8 cellular contexts compared by ENCODE assay signal in genomic region chr11:47426062-47426956, GRCh38. TPM values are rescaled to one million over a fixed set of nuclear protein-coding genes. Genes with fewer than 3 reads are reported as not detected.
DNase-seq lines count a peak whose midpoint lies in the region; ATAC-seq, FAIRE-seq and TF ChIP-seq lines count a peak whose summit lies in the region.

Gene PSMC3, minus strand, starts transcription at chr11:47426439. Its CDS starts 160 bp downstream, at chr11:47426279.

- H4K20me1 ChIP-seq in OCI-LY7 (ENCODE audit: insufficient read depth, low read length), result no peaks in the 10 kb centered on the region

- peaks cover 17% of the 10 kb centered on the region for H3K4me1 ChIP-seq in OCI-LY7 (ENCODE audit: insufficient read depth, low read length, poor library complexity, severe bottlenecking)

- CTCF ChIA-PET in OCI-LY7 (lab: Charles Lee; ENCODE audit: unreplicated experiment), result interaction anchor here (0.5 to 0.6 kb wide), 2 partner anchors 28 to 154 kb away, joined by 4 read pairs; no protein-coding TSS in a partner anchor

- TF ChIP-seq CTCF in D721Med (IDR thresholded peaks at IDR 0.05; ENCODE audit: insufficient read depth, missing control alignments), result no peak
- TF ChIP-seq CTCF in OCI-LY7 (conservative IDR thresholded peaks at IDR 0.05; ENCODE audit: low read length), result no peak
- no peak for TF ChIP-seq CTCF in endothelial cell (IDR thresholded peaks at IDR 0.05; ENCODE audit: unreplicated experiment)

- H3K9me3 Mint-ChIP-seq in endothelial cell (ENCODE audit: unreplicated experiment), result no peaks in the 10 kb centered on the region

- peak; percentile 82 for ATAC-seq in GM21526 (IDR thresholded peaks at IDR 0.05; ENCODE audit: low FRiP score, unreplicated experiment)

- H2AFZ ChIP-seq in OCI-LY7 (ENCODE audit: low read length), result peak within 1 kb of the TSS; percentile 93

- intact Hi-C loops in OCI-LY7 (cut with micrococcal nuclease; ENCODE audit: unreplicated experiment), result loop anchor here (1.0 kb wide), 1 partner anchor 157 kb away; no protein-coding TSS in a partner anchor

- peaks cover 42% of the 10 kb centered on the region for H3K36me3 ChIP-seq in OCI-LY7 (ENCODE audit: insufficient read depth, low read length)

- H3K79me2 ChIP-seq in OCI-LY7 (ENCODE audit: insufficient read depth, low read depth, low read length), result peaks cover 19% of the 10 kb centered on the region

- H3K4me3 ChIP-seq in OCI-LY7 (ENCODE audit: low read depth, low read length, poor library complexity, severe bottlenecking), result peak within 1 kb of the TSS; percentile 88

- no peaks in the 10 kb centered on the region for H3K9me2 ChIP-seq in OCI-LY7 (ENCODE audit: insufficient read depth, low read length)

- DNase-seq in D721Med (ENCODE audit: insufficient read length, low spot score), result peak; percentile 87
- DNase-seq in HuH-7.5 (ENCODE audit: low spot score), result peak; percentile 85
- DNase-seq in OCI-LY7 (ENCODE audit: low spot score), result peak; percentile 99
- DNase-seq in activated T-cell treated with anti-CD3 and anti-CD28 coated beads for 1 hour (ENCODE audit: low read depth), result peak; percentile 99
- DNase-seq in endothelial cell (ENCODE audit: low spot score), result peak; percentile 99
- peak; percentile 96 for DNase-seq in middle frontal gyrus (ENCODE audit: extremely low spot score, low spot score)
- peak; percentile 99 to 100 for DNase-seq in stimulated activated CD8-positive, alpha-beta memory T cell treated with anti-CD3 and anti-CD28 coated beads, Interleukin-2, amount 100 ng/mL, for 48 hours (ENCODE audit: low read depth in 2 of 2)

- POLR2A ChIA-PET in OCI-LY7 (lab: Charles Lee), result interaction anchor here (0.6 to 1.2 kb wide), 5 partner anchors 9 to 498 kb away, joined by 3 to 6 read pairs (median 3); partner anchors contain the start of gene SLC39A13

- H3K27me3 Mint-ChIP-seq in endothelial cell (ENCODE audit: unreplicated experiment), result peaks cover 7% of the 10 kb centered on the region

- FAIRE-seq in D721Med (lab: Jason Lieb, UNC), result no peak

- H3K9me3 ChIP-seq in OCI-LY7 (ENCODE audit: low read length), result no peaks in the 10 kb centered on the region

- no TSS peak for BruUV-seq in OCI-LY7 (replicated peaks; lab: Mats Ljungman, UMichigan)

- peak within 1 kb of the TSS; percentile 99 for H3K4me3 Mint-ChIP-seq in endothelial cell (ENCODE audit: unreplicated experiment)

- peaks cover 25% of the 10 kb centered on the region for H3K36me3 Mint-ChIP-seq in endothelial cell (ENCODE audit: low read depth, unreplicated experiment)

- peaks cover 24% of the 10 kb centered on the region for H3K4me1 Mint-ChIP-seq in endothelial cell (ENCODE audit: unreplicated experiment)

- H3K27ac Mint-ChIP-seq in endothelial cell (ENCODE audit: unreplicated experiment), result peak within 1 kb of the TSS; percentile 98

- H3K27ac ChIP-seq in OCI-LY7 (ENCODE audit: low read depth, low read length, poor library complexity, severe bottlenecking), result peak within 1 kb of the TSS; percentile 47

- H3K4me2 ChIP-seq in OCI-LY7 (ENCODE audit: low read length), result peak within 1 kb of the TSS; percentile 100

RNA-seq across cellular contexts. Expression of gene PSMC3, which starts in this region (rescaled TPM):
- total RNA-seq in OCI-LY7 (2014; rRNA removed; shearing (Covaris generic)), result 122 and 135 TPM in 2 replicates
- 127 and 144 TPM in 2 replicates for total RNA-seq in OCI-LY7 (2022)
- 127 TPM for total RNA-seq in endothelial cell (ENCODE audit: unreplicated experiment)

Comparison
In these comparisons a context has a peak if more than half of its experiments do, and no peak if none do; other contexts are left out.
1. Peak in every context shown above with its lines: DNase-seq, ATAC-seq, H3K4me3 ChIP-seq and H3K27ac ChIP-seq.